ENCODE assay signal across 8 cellular contexts in genomic region chr5:180291943-180292831, GRCh38. TPM values are rescaled to one million over a fixed set of nuclear protein-coding genes. Genes with fewer than 3 reads are reported as not detected.
DNase-seq lines count a peak whose midpoint lies in the region; ATAC-seq and TF ChIP-seq lines count a peak whose summit lies in the region.

TSS of gene MAPK9 (minus strand) at chr5:180292083. CDS start at chr5:180280561, 11,522 bp downstream.

- H3K9me3 Mint-ChIP-seq in immature natural killer cell, result no peaks in the 10 kb centered on the region

- peak; percentile 62 for ATAC-seq in HG02943 (IDR thresholded peaks at IDR 0.05; ENCODE audit: low read depth, unreplicated experiment)

- intact Hi-C loops in mammary epithelial cell (cut with micrococcal nuclease), result no loop called here

- H4K20me1 ChIP-seq in mammary epithelial cell (ENCODE audit: insufficient read depth, low read length), result no peaks in the 10 kb centered on the region

- H3K4me1 ChIP-seq in mammary epithelial cell (ENCODE audit: insufficient read depth, low read length), result peaks cover 5% of the 10 kb centered on the region

- dilution Hi-C loops in mammary epithelial cell (cut with HindIII; ENCODE audit: low sequenced_read_pairs), result no loop called here

- no TSS peak for BruUV-seq in mammary epithelial cell (replicated peaks; lab: Mats Ljungman, UMichigan)

- WGBS in mammary epithelial cell (ENCODE audit: low coverage, missing lambda C conversion rate), result 0% methylated on average over 3 of the region's 122 CpGs

- peak; percentile 64 to 75 for DNase-seq in SHP77 (lab: John Stamatoyannopoulos, UW)
- DNase-seq in SHP77 treated with DMSO at 0.1 percent for 48 hours (lab: John Stamatoyannopoulos, UW), result no peak
- DNase-seq in NCI-H2107 (lab: John Stamatoyannopoulos, UW), result peak; percentile 54
- peak; percentile 75 for DNase-seq in mammary epithelial cell
- peak; percentile 84 to 88 (median 87) for DNase-seq in immature natural killer cell
- DNase-seq in smooth muscle cell of the brain vasculature (ENCODE audit: low read depth, low spot score), result peak; percentile 29

- peak within 1 kb of the TSS; percentile 48 for H3K9ac ChIP-seq in mammary epithelial cell (ENCODE audit: insufficient read depth, low read length)

- peak within 1 kb of the TSS; percentile 81 for H3K4me3 ChIP-seq in WI38 (ENCODE audit: low read depth, low read length)
- peak within 1 kb of the TSS; percentile 78 to 81 (median 81) for H3K4me3 ChIP-seq in mammary epithelial cell (replicated peaks in 1 of 3; ENCODE audit: insufficient read depth in 1 of 3, low read depth in 2 of 3, low read length in 3 of 3)

- H3K4me3 Mint-ChIP-seq in immature natural killer cell, result peak within 1 kb of the TSS; percentile 95 to 99 (median 97)

- in situ Hi-C loops in mammary epithelial cell (cut with MboI; ENCODE audit: low sequenced_read_pairs in 2 of 2), result loop anchor here in 1 of 2 donors (10.0 kb wide), 1 partner anchor 173 kb away; no protein-coding TSS in a partner anchor

- no peaks in the 10 kb centered on the region for H3K9me3 ChIP-seq in mammary epithelial cell (replicated peaks; ENCODE audit: insufficient read depth, low read length)

- H3K4me1 Mint-ChIP-seq in immature natural killer cell, result peaks cover 34 to 49% of the 10 kb centered on the region in 2 donors

- peaks cover 11 to 17% (median 12%) of the 10 kb centered on the region in 3 donors for H3K27me3 Mint-ChIP-seq in immature natural killer cell (ENCODE audit: low read depth in 3 of 3)

- peak within 1 kb of the TSS; percentile 33 for H3K27ac ChIP-seq in mammary epithelial cell (ENCODE audit: insufficient read depth, low read depth, low read length)

- H2AFZ ChIP-seq in mammary epithelial cell (ENCODE audit: low read depth, low read length), result peak within 1 kb of the TSS; percentile 95

- H3K36me3 Mint-ChIP-seq in immature natural killer cell, result no peaks in the 10 kb centered on the region

- H3K79me2 ChIP-seq in mammary epithelial cell (ENCODE audit: insufficient read depth, low read length), result peaks cover 46% of the 10 kb centered on the region

- H3K4me2 ChIP-seq in mammary epithelial cell (ENCODE audit: insufficient read depth, low read depth, low read length), result peak within 1 kb of the TSS; percentile 89

- no peaks in the 10 kb centered on the region for H3K36me3 ChIP-seq in mammary epithelial cell (ENCODE audit: insufficient read depth, low read length)

- H3K27ac Mint-ChIP-seq in immature natural killer cell, result peak within 1 kb of the TSS; percentile 93 to 100 (median 98)

- TF ChIP-seq CTCF in WI38 (IDR thresholded peaks at IDR 0.05; ENCODE audit: low read depth, low read length) (no peak), mammary epithelial cell (conservative IDR thresholded peaks at IDR 0.05 in 1 of 2, IDR thresholded peaks at IDR 0.05 in 1 of 2; ENCODE audit: extremely low read depth in 1 of 2, insufficient read depth in 1 of 2, low read depth in 1 of 2, low read length in 2 of 2) (no peak)

- H3K27me3 ChIP-seq in mammary epithelial cell (ENCODE audit: insufficient read depth, low read length), result no peaks in the 10 kb centered on the region

- CTCF ChIA-PET in mammary epithelial cell (lab: Charles Lee; ENCODE audit: low non-redundant PET), result interaction anchor here (0.7 to 1.1 kb wide), 2 partner anchors 22 to 52 kb away, joined by 3 to 4 read pairs; no protein-coding TSS in a partner anchor

RNA-seq across cellular contexts. Expression of gene MAPK9, which starts in this region (rescaled TPM):
- 10 to 100 TPM; 24.2 to 38.2 TPM for total RNA-seq in mammary epithelial cell
- polyA plus RNA-seq in mammary epithelial cell (31.0 TPM), immature natural killer cell (10 to 100 TPM; 23.9 to 38.2 (median 27.6) TPM)
- polyA minus RNA-seq in mammary epithelial cell, result 21.5 TPM
